ENCODE assay signal across 11 cellular contexts in the genomic region with DNA sequence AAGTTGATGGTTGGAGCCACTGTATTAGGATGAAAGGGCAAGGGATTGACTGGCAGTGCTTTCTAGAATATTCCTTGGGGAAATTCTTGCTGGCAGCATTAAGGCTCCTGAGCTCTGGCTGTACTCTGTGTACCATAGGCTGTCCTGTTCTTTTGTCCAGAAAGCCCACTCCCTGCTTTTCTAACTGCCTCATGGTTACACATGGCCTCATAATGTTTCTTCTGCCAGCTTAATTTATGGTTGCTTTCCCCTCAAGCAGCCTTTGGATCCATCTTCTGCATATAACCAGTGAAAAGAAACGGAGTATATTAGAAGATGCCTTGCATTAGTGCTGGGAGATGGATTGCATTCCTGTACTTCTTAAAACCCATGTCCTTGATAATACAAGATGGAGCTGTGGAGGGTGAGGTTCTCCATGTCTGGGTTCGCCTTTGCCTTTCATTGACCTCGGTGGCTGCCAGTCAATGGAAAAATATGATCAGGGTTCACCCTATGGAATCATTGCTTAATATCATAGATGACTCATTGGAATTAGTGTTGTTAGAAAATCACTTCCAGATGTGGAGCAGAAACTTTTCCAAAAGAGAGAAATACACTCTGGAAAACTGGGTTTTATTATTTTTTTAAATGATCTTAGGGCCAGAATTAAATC. TPM values are rescaled to one million over a fixed set of nuclear protein-coding genes. Genes with fewer than 3 reads are reported as not detected.
DNase-seq lines count a peak whose midpoint lies in the region; ATAC-seq and TF ChIP-seq lines count a peak whose summit lies in the region.
"Had no signal": no experiment of that assay in that cellular context is flagged by ENCODE, and none has a peak within 500 bp of the region (broad histone marks: within the 10 kb centered on the region; RNA-seq: fewer than 3 reads in every experiment).

No MANE protein-coding gene starts in this region.

- no peaks in the 10 kb centered on the region for H3K4me1 ChIP-seq in uterus

- H3K9me3 Mint-ChIP-seq in activated T-cell treated with anti-CD3 and anti-CD28 coated beads, Interleukin-2, amount 50 U/mL, for 72 hours, result peaks cover 0 to 1% of the 10 kb centered on the region in 2 donors
- no peaks in the 10 kb centered on the region for H3K9me3 Mint-ChIP-seq in activated T-cell treated with anti-CD3 and anti-CD28 coated beads, Interleukin-2, amount 50 U/mL, for 4 hours
- no peaks in the 10 kb centered on the region for H3K9me3 Mint-ChIP-seq in MCF 10A (ENCODE audit: unreplicated experiment)
- no peaks in the 10 kb centered on the region for H3K9me3 Mint-ChIP-seq in memory B cell

- intact Hi-C loops in MCF 10A (cut with micrococcal nuclease) (no loop called here), uterus (cut with DNase I; ENCODE audit: low total_unique reads) (no loop called here)

- H3K9me3 ChIP-seq in uterus, result no peaks in the 10 kb centered on the region

- DNase-seq in activated T-cell treated with anti-CD3 and anti-CD28 coated beads, Interleukin-2, amount 50 U/mL, for 72 hours, result no peak
- DNase-seq in activated T-cell treated with anti-CD3 and anti-CD28 coated beads, Interleukin-2, amount 50 U/mL, for 4 hours, result no peak
- DNase-seq in MCF 10A (ENCODE audit: unreplicated experiment) (peak; percentile 73), memory B cell (ENCODE audit: low spot score in 2 of 2) (no peak), uterus (no peak), COLO668 (lab: John Stamatoyannopoulos, UW; ENCODE audit: unreplicated experiment) (no peak), iPS-NIHi7 (ENCODE audit: extremely low spot score) (no peak)
- DNase-seq: dorsolateral prefrontal cortex, left colon, NCI-H1436 treated with DMSO at 0.1 percent for 48 hours had no signal

- POLR2A ChIA-PET in MCF 10A (lab: Yijun Ruan, JAX), result interaction anchor here (1.4 kb wide), 1 partner anchor 24 kb away, joined by 5 read pairs; a partner anchor contains a TSS

- peak overlapping the region; percentile 74 for H3K27ac Mint-ChIP-seq in activated T-cell treated with anti-CD3 and anti-CD28 coated beads, Interleukin-2, amount 50 U/mL, for 72 hours
- H3K27ac Mint-ChIP-seq in MCF 10A (ENCODE audit: low read depth, unreplicated experiment) (peak overlapping the region; percentile 66), memory B cell (peak overlapping the region; percentile 97)

- H3K4me3 Mint-ChIP-seq in activated T-cell treated with anti-CD3 and anti-CD28 coated beads, Interleukin-2, amount 50 U/mL, for 72 hours, result peak overlapping the region in 1 of 2 donors; percentile 61
- no peak overlapping the region for H3K4me3 Mint-ChIP-seq in activated T-cell treated with anti-CD3 and anti-CD28 coated beads, Interleukin-2, amount 50 U/mL, for 4 hours
- H3K4me3 Mint-ChIP-seq in MCF 10A (ENCODE audit: unreplicated experiment) (no peak overlapping the region), memory B cell (no peak overlapping the region)

- H3K27ac ChIP-seq in uterus, result peak overlapping the region; percentile 49 to 68
- H3K27ac ChIP-seq: dorsolateral prefrontal cortex had no signal

- no peak for TF ChIP-seq POLR2A in uterus (IDR thresholded peaks at IDR 0.05)

- H3K36me3 Mint-ChIP-seq in activated T-cell treated with anti-CD3 and anti-CD28 coated beads, Interleukin-2, amount 50 U/mL, for 72 hours (ENCODE audit: insufficient read depth in 2 of 2), result peaks cover 2 to 3% of the 10 kb centered on the region in 2 donors
- H3K36me3 Mint-ChIP-seq in activated T-cell treated with anti-CD3 and anti-CD28 coated beads, Interleukin-2, amount 50 U/mL, for 4 hours (ENCODE audit: insufficient read depth), result no peaks in the 10 kb centered on the region
- H3K36me3 Mint-ChIP-seq in MCF 10A (ENCODE audit: insufficient read depth, unreplicated experiment) (no peaks in the 10 kb centered on the region), memory B cell (peaks cover 7% of the 10 kb centered on the region)

- H3K27me3 Mint-ChIP-seq in activated T-cell treated with anti-CD3 and anti-CD28 coated beads, Interleukin-2, amount 50 U/mL, for 72 hours (ENCODE audit: low read depth), result no peaks in the 10 kb centered on the region
- no peaks in the 10 kb centered on the region for H3K27me3 Mint-ChIP-seq in activated T-cell treated with anti-CD3 and anti-CD28 coated beads, Interleukin-2, amount 50 U/mL, for 4 hours (ENCODE audit: low read depth)
- no peaks in the 10 kb centered on the region for H3K27me3 Mint-ChIP-seq in MCF 10A (ENCODE audit: insufficient read depth, unreplicated experiment)
- no peaks in the 10 kb centered on the region for H3K27me3 Mint-ChIP-seq in memory B cell

- no peak for TF ChIP-seq CTCF in MCF 10A (IDR thresholded peaks at IDR 0.05; ENCODE audit: unreplicated experiment)
- TF ChIP-seq CTCF in uterus (IDR thresholded peaks at IDR 0.05), result no peak

- CTCF ChIA-PET in MCF 10A (lab: Yijun Ruan, JAX), result interaction anchor here (1.1 kb wide), 1 partner anchor 81 kb away, joined by 3 read pairs; no protein-coding TSS in a partner anchor

- no TSS peak for BruUV-seq in MCF 10A (replicated peaks; lab: Mats Ljungman, UMichigan)

- ATAC-seq in activated T-cell treated with anti-CD3 and anti-CD28 coated beads, Interleukin-2, amount 50 U/mL, for 72 hours (replicated peaks in 1 of 2), result no peak
- no peak for ATAC-seq in activated T-cell treated with anti-CD3 and anti-CD28 coated beads, Interleukin-2, amount 50 U/mL, for 4 hours
- ATAC-seq in memory B cell (ENCODE audit: low read depth) (no peak), GM18907 (IDR thresholded peaks at IDR 0.05; ENCODE audit: unreplicated experiment) (no peak)
- ATAC-seq: left colon had no signal

- H3K36me3 ChIP-seq in uterus, result no peaks in the 10 kb centered on the region

- H3K27me3 ChIP-seq in uterus, result no peaks in the 10 kb centered on the region

- peaks cover 66% of the 10 kb centered on the region for H3K4me1 Mint-ChIP-seq in activated T-cell treated with anti-CD3 and anti-CD28 coated beads, Interleukin-2, amount 50 U/mL, for 72 hours (ENCODE audit: low read depth)
- peaks cover 68% of the 10 kb centered on the region for H3K4me1 Mint-ChIP-seq in activated T-cell treated with anti-CD3 and anti-CD28 coated beads, Interleukin-2, amount 50 U/mL, for 4 hours (ENCODE audit: low read depth)
- H3K4me1 Mint-ChIP-seq in MCF 10A (ENCODE audit: insufficient read depth, unreplicated experiment), result peaks cover 15% of the 10 kb centered on the region
- H3K4me1 Mint-ChIP-seq in memory B cell, result peaks cover 31% of the 10 kb centered on the region

- H3K4me3 ChIP-seq in uterus, result no peak overlapping the region
- H3K4me3 ChIP-seq: dorsolateral prefrontal cortex had no signal

RNA-seq across cellular contexts. Expression of a gene that starts 24.7 kb away (rescaled TPM):
- 10 to 100 TPM; 65.2 to 71.0 TPM for total RNA-seq in activated T-cell treated with anti-CD3 and anti-CD28 coated beads, Interleukin-2, amount 50 U/mL, for 72 hours
- 10 to 100 TPM; 21.0 to 23.1 (median 22.0) TPM for total RNA-seq in activated T-cell treated with anti-CD3 and anti-CD28 coated beads, Interleukin-2, amount 50 U/mL, for 4 hours
- total RNA-seq in MCF 10A (2022) (1.9 and 3.1 TPM in 2 replicates), uterus (10 to 100 TPM; 13.1 to 33.1 (median 25.4) TPM)
